Comparison of ENCODE assay signal across 22 cellular contexts in genomic region chr2:217113496-217113895, GRCh38.
"Had no signal": no experiment of that assay in that cellular context is flagged by ENCODE, and none has a peak within 500 bp of the region (broad histone marks: within the 10 kb centered on the region; RNA-seq: fewer than 3 reads in every experiment).

No MANE protein-coding gene starts in this region.

- H3K4me1 ChIP-seq: heart left ventricle had no signal

- H3K27me3 ChIP-seq: brain microvascular endothelial cell, heart left ventricle had no signal

- H3K36me3 ChIP-seq: brain microvascular endothelial cell, heart left ventricle had no signal

- H3K4me3 ChIP-seq: coronary artery, dorsolateral prefrontal cortex, heart left ventricle had no signal

- DNase-seq: activated CD4-positive, alpha-beta memory T cell treated with anti-CD3 and anti-CD28 coated beads, Interleukin-2, amount 10 ng/mL, durations not matched to agents 7 days and 5 days; activated CD4-positive, alpha-beta T cell treated with anti-CD3 and anti-CD28 coated beads for 36 hours; activated CD4-positive, alpha-beta T cell treated with anti-CD3 and anti-CD28 coated beads, Interleukin-2, amount 10 ng/mL, durations not matched to agents 24 days and 14 days; activated CD4-positive, CD25-positive, alpha-beta regulatory T cell; activated CD4-positive, CD25-positive, alpha-beta regulatory T cell treated with anti-CD3 and anti-CD28 coated beads, Interleukin-2, amount 50 U/mL, for 72 hours; activated CD8-positive, alpha-beta memory T cell treated with anti-CD3 and anti-CD28 coated beads, Interleukin-2, amount 50 U/mL, for 48 hours; activated gamma-delta T cell; activated naive CD4-positive, alpha-beta T cell; activated naive CD4-positive, alpha-beta T cell treated with anti-CD3 and anti-CD28 coated beads, Interleukin-2, amount 10 ng/mL, durations not matched to agents 7 days and 5 days; activated naive CD8-positive, alpha-beta T cell treated with anti-CD3 and anti-CD28 coated beads, Interleukin-2, amount 10 ng/mL, durations not matched to agents 7 days and 5 days; activated T-cell treated with anti-CD3 and anti-CD28 coated beads for 4 hours; activated T-cell treated with anti-CD3 and anti-CD28 coated beads, Interleukin-2, amount 50 U/mL, for 24 hours; activated T-cell treated with anti-CD3 and anti-CD28 coated beads, Interleukin-2, amount 50 U/mL, for 72 hours; brain microvascular endothelial cell; dorsolateral prefrontal cortex; effector memory CD4-positive, alpha-beta T cell; endodermal cell; foreskin fibroblast; glutamatergic neuron; heart left ventricle; T-helper 2 cell had no signal

- H3K27ac ChIP-seq: brain microvascular endothelial cell, coronary artery, dorsolateral prefrontal cortex, heart left ventricle had no signal
